ENCODE assay signal across 19 cellular contexts in the genomic region with DNA sequence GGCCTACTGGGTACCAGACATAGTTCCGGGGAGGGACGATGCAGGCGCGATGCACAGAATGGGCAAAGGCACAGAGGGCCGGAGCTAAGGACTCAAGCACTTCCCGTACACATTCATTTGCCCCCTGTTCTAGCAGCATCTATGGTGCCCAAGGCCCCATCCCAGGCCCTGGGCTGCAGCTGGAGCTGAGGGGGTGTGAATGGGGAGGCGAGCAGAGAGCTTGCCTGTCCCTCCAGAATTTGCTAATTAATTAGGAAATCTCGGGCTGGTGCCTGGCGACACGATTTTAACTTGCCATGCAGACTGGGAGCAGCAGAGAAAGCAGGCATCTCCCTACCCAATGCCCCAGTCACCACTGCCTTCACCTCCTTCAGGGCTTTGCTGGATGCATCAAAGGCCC. TPM values are rescaled to one million over a fixed set of nuclear protein-coding genes. Genes with fewer than 3 reads are reported as not detected.
"Had no signal": no experiment of that assay in that cellular context is flagged by ENCODE, and none has a peak within 500 bp of the region (broad histone marks: within the 10 kb centered on the region; RNA-seq: fewer than 3 reads in every experiment).

No MANE protein-coding gene starts in this region.

- DNase-seq: activated CD4-positive, alpha-beta T cell treated with anti-CD3 and anti-CD28 coated beads, Interleukin-2, amount 50 U/mL, for 4 hours; activated CD4-positive, CD25-positive, alpha-beta regulatory T cell treated with anti-CD3 and anti-CD28 coated beads, Interleukin-2, amount 50 U/mL, for 72 hours; activated naive CD4-positive, alpha-beta T cell treated with anti-CD3 and anti-CD28 coated beads for 36 hours; activated naive CD8-positive, alpha-beta T cell treated with anti-CD3 and anti-CD28 coated beads, Interleukin-2, amount 50 U/mL, for 24 hours; erythroblast; gastrocnemius medialis; heart right ventricle; mucosa of descending colon; naive thymus-derived CD4-positive, alpha-beta T cell; nucleus accumbens; stimulated activated naive CD8-positive, alpha-beta T cell treated with anti-CD3 and anti-CD28 coated beads, Interleukin-15, Interleukin-2, amounts not matched to agents 100 U/mL and 50 U/mL, for 24 hours; T-cell; T1000; trophoblast cell had no signal

- H3K36me3 ChIP-seq: gastrocnemius medialis had no signal

- H3K9me3 ChIP-seq: ascending aorta, gastrocnemius medialis, heart right ventricle, mucosa of descending colon had no signal

- H3K4me1 ChIP-seq: ascending aorta, gastrocnemius medialis had no signal

- H3K27me3 ChIP-seq: ascending aorta, gastrocnemius medialis, heart right ventricle had no signal

- H3K27ac ChIP-seq: ascending aorta, gastrocnemius medialis, heart right ventricle, skin epidermis had no signal

- H3K4me3 ChIP-seq: ascending aorta, gastrocnemius medialis, heart right ventricle, mucosa of descending colon, skin epidermis had no signal

- ATAC-seq: activated naive CD8-positive, alpha-beta T cell treated with anti-CD3 and anti-CD28 coated beads, Interleukin-2, amount 50 U/mL, for 24 hours; gastrocnemius medialis; naive thymus-derived CD4-positive, alpha-beta T cell; stimulated activated naive CD8-positive, alpha-beta T cell treated with anti-CD3 and anti-CD28 coated beads, Interleukin-15, Interleukin-2, amounts not matched to agents 100 U/mL and 50 U/mL, for 24 hours; T-cell had no signal

RNA-seq across cellular contexts. Expression of a gene that starts 35.9 kb away (rescaled TPM):
- total RNA-seq: activated T-helper 2 cell treated with anti-CD3 and anti-CD28 coated beads, Interferon-gamma antibody, Interleukin-2, Interleukin-4, amounts not matched to agents 10 μg/mL and 5 μg/mL and 100 μg/mL, durations not matched to agents 14 hours and 24 hours and 36 hours had no signal

RNA-seq across cellular contexts. Expression of a gene that starts 46.5 kb away (rescaled TPM):
- total RNA-seq: activated naive CD4-positive, alpha-beta T cell treated with anti-CD3 and anti-CD28 coated beads for 36 hours; dermis microvascular lymphatic vessel endothelial cell; gastrocnemius medialis; lung microvascular endothelial cell had no signal
- polyA plus RNA-seq: naive thymus-derived CD4-positive, alpha-beta T cell had no signal
